ENCODE assay signal across 18 cellular contexts in genomic region chrX:3592184-3592583, GRCh38.
"Had no signal": no experiment of that assay in that cellular context is flagged by ENCODE, and none has a peak within 500 bp of the region (broad histone marks: within the 10 kb centered on the region; RNA-seq: fewer than 3 reads in every experiment).

No MANE protein-coding gene starts in this region.

- H3K36me3 ChIP-seq: brain microvascular endothelial cell, neutrophil, right atrium auricular region, tibial artery, vagina had no signal

- H3K27me3 Mint-ChIP-seq: activated CD8-positive, alpha-beta memory T cell treated with anti-CD3 and anti-CD28 coated beads, Interleukin-2, amount 10 ng/mL, durations not matched to agents 7 days and 5 days; activated naive CD8-positive, alpha-beta T cell; activated T-cell treated with anti-CD3 and anti-CD28 coated beads, Interleukin-2, amount 50 U/mL, for 24 hours had no signal

- H3K9me3 Mint-ChIP-seq: T-helper 2 cell treated with Interferon-gamma antibody and Interleukin-4, amounts not matched to agents 5 μg/mL and 100 μg/mL, for 36 hours had no signal

- H3K4me3 ChIP-seq: right atrium auricular region, tibial artery, vagina had no signal

- H3K27ac Mint-ChIP-seq: activated CD8-positive, alpha-beta memory T cell treated with anti-CD3 and anti-CD28 coated beads, Interleukin-2, amount 10 ng/mL, durations not matched to agents 7 days and 5 days; activated naive CD8-positive, alpha-beta T cell; activated T-cell treated with anti-CD3 and anti-CD28 coated beads, Interleukin-2, amount 50 U/mL, for 24 hours; T-helper 2 cell treated with Interferon-gamma antibody and Interleukin-4, amounts not matched to agents 5 μg/mL and 100 μg/mL, for 36 hours had no signal

- H3K27ac ChIP-seq: brain microvascular endothelial cell, neutrophil, right atrium auricular region, tibial artery, vagina had no signal

- DNase-seq: activated CD8-positive, alpha-beta memory T cell treated with anti-CD3 and anti-CD28 coated beads, Interleukin-2, amount 10 ng/mL, durations not matched to agents 7 days and 5 days; activated gamma-delta T cell; activated T-cell treated with anti-CD3 and anti-CD28 coated beads, Interleukin-2, amount 50 U/mL, for 24 hours; amygdala; brain microvascular endothelial cell; cerebellar nuclear complex; dermis blood vessel endothelial cell; kidney glomerular epithelial cell; posterior cingulate gyrus; small intestine; tibial artery had no signal

- H3K4me1 ChIP-seq: right atrium auricular region, tibial artery, vagina had no signal

- ATAC-seq: activated CD4-positive, CD25-positive, alpha-beta regulatory T cell treated with anti-CD3 and anti-CD28 coated beads, Interleukin-2, amount 50 U/mL, for 24 hours; activated CD8-positive, alpha-beta memory T cell treated with anti-CD3 and anti-CD28 coated beads, Interleukin-2, amount 10 ng/mL, durations not matched to agents 7 days and 5 days; esophagus mucosa had no signal

- H3K9me3 ChIP-seq: neutrophil, right atrium auricular region, tibial artery, vagina had no signal

- H3K4me3 Mint-ChIP-seq: activated CD8-positive, alpha-beta memory T cell treated with anti-CD3 and anti-CD28 coated beads, Interleukin-2, amount 10 ng/mL, durations not matched to agents 7 days and 5 days; activated naive CD8-positive, alpha-beta T cell; activated T-cell treated with anti-CD3 and anti-CD28 coated beads, Interleukin-2, amount 50 U/mL, for 24 hours; T-helper 2 cell treated with Interferon-gamma antibody and Interleukin-4, amounts not matched to agents 5 μg/mL and 100 μg/mL, for 36 hours had no signal

- H3K27me3 ChIP-seq: brain microvascular endothelial cell, neutrophil, right atrium auricular region, tibial artery, vagina had no signal
